19 cellular contexts compared by ENCODE assay signal in the genomic region with DNA sequence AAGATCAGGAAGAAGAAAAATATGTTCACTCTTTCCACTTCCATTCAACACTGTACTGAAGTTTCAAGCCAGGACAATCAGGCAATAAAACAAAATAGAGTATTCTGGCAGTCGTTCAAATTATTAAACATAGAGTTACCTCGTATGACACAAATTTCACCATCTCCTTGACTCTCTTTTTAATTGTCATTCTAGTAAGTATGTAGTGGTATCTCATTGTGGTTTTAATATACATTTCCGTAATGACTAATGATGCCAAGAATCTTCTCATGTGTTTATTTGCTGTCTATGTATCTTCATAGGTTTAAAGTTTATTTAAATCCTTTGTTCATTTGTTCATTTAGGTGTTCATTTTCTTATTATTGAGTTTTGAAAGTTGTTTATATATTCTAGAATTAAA.
"Had no signal": no experiment of that assay in that cellular context is flagged by ENCODE, and none has a peak within 500 bp of the region (broad histone marks: within the 10 kb centered on the region; RNA-seq: fewer than 3 reads in every experiment).

No MANE protein-coding gene starts in this region.

- H3K36me3 ChIP-seq: cardiac muscle cell, gastroesophageal sphincter, heart left ventricle, tibial nerve had no signal

- H3K27me3 Mint-ChIP-seq: activated CD4-positive, alpha-beta memory T cell treated with anti-CD3 and anti-CD28 coated beads for 36 hours; activated T-helper 17 cell treated with anti-CD3 and anti-CD28 coated beads, Interleukin-2, amount 50 U/mL, for 72 hours had no signal

- FAIRE-seq: kidney, TTC549, urothelium cell line had no signal

- H3K4me1 Mint-ChIP-seq: activated T-helper 17 cell treated with anti-CD3 and anti-CD28 coated beads, Interleukin-2, amount 50 U/mL, for 72 hours had no signal

- H3K27me3 ChIP-seq: cardiac muscle cell, gastroesophageal sphincter, heart left ventricle, tibial nerve had no signal

- H3K9me3 Mint-ChIP-seq: activated CD4-positive, alpha-beta memory T cell treated with anti-CD3 and anti-CD28 coated beads for 36 hours; activated naive CD4-positive, alpha-beta T cell treated with anti-CD3 and anti-CD28 coated beads for 36 hours; activated T-helper 17 cell treated with anti-CD3 and anti-CD28 coated beads, Interleukin-2, amount 50 U/mL, for 72 hours; T-helper 2 cell treated with Interferon-gamma antibody and Interleukin-4, amounts not matched to agents 5 μg/mL and 100 μg/mL, for 36 hours had no signal

- H3K27ac Mint-ChIP-seq: activated CD4-positive, alpha-beta memory T cell treated with anti-CD3 and anti-CD28 coated beads for 36 hours; activated naive CD4-positive, alpha-beta T cell treated with anti-CD3 and anti-CD28 coated beads for 36 hours; activated T-helper 17 cell treated with anti-CD3 and anti-CD28 coated beads, Interleukin-2, amount 50 U/mL, for 72 hours; T-helper 2 cell treated with Interferon-gamma antibody and Interleukin-4, amounts not matched to agents 5 μg/mL and 100 μg/mL, for 36 hours had no signal

- H3K4me3 ChIP-seq: cardiac muscle cell, dorsolateral prefrontal cortex, gastroesophageal sphincter, heart left ventricle, tibial nerve had no signal

- DNase-seq: activated CD4-positive, alpha-beta memory T cell treated with anti-CD3 and anti-CD28 coated beads for 36 hours; activated naive CD4-positive, alpha-beta T cell treated with anti-CD3 and anti-CD28 coated beads for 36 hours; activated T-cell treated with anti-CD3 and anti-CD28 coated beads, Interleukin-2, amount 50 U/mL, for 1 hour; aorta; dorsolateral prefrontal cortex; kidney; midbrain; occipital lobe; retina; stimulated activated CD4-positive, alpha-beta T cell treated with anti-CD3 and anti-CD28 coated beads, Interleukin-2, amount 100 ng/mL, for 24 hours; stimulated activated naive CD8-positive, alpha-beta T cell treated with anti-CD3 and anti-CD28 coated beads, Interleukin-15, Interleukin-2, amounts not matched to agents 100 U/mL and 50 U/mL, for 24 hours had no signal

- H3K36me3 Mint-ChIP-seq: activated CD4-positive, alpha-beta memory T cell treated with anti-CD3 and anti-CD28 coated beads for 36 hours had no signal

- H3K4me3 Mint-ChIP-seq: activated CD4-positive, alpha-beta memory T cell treated with anti-CD3 and anti-CD28 coated beads for 36 hours; activated naive CD4-positive, alpha-beta T cell treated with anti-CD3 and anti-CD28 coated beads for 36 hours; activated T-helper 17 cell treated with anti-CD3 and anti-CD28 coated beads, Interleukin-2, amount 50 U/mL, for 72 hours; T-helper 2 cell treated with Interferon-gamma antibody and Interleukin-4, amounts not matched to agents 5 μg/mL and 100 μg/mL, for 36 hours had no signal
